ENCODE assay signal across 1 cellular context in the genomic region with DNA sequence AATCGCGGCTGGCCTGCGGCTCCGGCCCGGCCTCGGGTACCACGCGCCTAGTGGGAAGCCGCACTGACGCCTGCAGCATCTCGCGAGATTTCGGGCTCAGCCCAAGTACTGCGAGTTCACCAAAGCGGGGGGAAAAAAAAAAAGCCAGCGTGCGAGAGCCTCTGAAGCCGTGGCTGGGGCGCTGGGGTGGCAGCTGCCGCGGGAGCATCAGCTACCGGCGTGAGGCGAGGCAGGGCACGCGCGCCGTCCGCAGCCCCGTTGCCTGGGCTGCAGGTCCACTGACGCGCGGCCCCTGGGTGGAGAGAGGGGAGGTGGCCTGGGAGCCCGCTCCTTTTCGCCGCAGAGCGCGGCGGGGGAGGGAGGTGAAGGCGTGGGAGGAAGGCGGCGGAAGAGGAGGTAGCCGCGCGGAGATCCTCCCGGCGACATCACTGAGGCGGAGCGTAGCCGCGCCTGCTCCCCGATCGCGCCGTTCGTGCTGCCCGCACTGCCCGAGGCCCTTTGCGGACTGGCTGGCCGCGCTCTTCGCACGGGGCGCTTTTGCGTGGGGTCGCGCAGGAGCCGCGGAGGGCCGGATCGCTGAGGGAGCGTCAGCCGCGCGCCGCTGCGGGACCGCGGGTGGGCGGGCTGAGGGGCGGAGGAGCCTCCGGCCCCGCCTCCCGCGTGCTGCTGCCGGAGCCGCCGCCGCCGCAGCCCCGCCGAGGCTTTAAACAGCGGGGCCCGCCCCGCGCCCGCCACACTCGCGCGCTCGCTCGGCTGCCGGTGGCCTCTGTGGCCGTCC.
TF ChIP-seq lines count a peak whose summit lies in the region.

A gene (plus strand): TSS at position 734 of the 778 bp plus-strand sequence. CDS start 189 bp downstream, outside the sequence.

TF ChIP-seq in K562, 482 proteins besides CTCF, POLR2A, EP300 and RAD21 (continued from another document and continues in another):
- TF ChIP-seq, protein P1, sequence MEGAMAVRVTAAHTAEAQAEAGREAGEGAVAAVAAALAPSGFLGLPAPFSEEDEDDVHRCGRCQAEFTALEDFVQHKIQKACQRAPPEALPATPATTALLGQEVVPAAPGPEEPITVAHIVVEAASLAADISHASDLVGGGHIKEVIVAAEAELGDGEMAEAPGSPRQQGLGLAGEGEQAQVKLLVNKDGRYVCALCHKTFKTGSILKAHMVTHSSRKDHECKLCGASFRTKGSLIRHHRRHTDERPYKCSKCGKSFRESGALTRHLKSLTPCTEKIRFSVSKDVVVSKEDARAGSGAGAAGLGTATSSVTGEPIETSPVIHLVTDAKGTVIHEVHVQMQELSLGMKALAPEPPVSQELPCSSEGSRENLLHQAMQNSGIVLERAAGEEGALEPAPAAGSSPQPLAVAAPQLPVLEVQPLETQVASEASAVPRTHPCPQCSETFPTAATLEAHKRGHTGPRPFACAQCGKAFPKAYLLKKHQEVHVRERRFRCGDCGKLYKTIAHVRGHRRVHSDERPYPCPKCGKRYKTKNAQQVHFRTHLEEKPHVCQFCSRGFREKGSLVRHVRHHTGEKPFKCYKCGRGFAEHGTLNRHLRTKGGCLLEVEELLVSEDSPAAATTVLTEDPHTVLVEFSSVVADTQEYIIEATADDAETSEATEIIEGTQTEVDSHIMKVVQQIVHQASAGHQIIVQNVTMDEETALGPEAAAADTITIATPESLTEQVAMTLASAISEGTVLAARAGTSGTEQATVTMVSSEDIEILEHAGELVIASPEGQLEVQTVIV (CRISPR knock-in tag; IDR thresholded peaks at IDR 0.05; ENCODE audit: borderline replicate concordance) = no peak
- TF ChIP-seq SRSF9 (IDR thresholded peaks at IDR 0.05; ENCODE audit: borderline replicate concordance, low read depth, low read length) = no peak
- TF ChIP-seq ZNF583 (CRISPR knock-in tag; IDR thresholded peaks at IDR 0.05) = no peak
- TF ChIP-seq ASH1L (IDR thresholded peaks at IDR 0.05; ENCODE audit: borderline replicate concordance, low read depth, partially characterized antibody) = no peak
- TF ChIP-seq, protein P2, sequence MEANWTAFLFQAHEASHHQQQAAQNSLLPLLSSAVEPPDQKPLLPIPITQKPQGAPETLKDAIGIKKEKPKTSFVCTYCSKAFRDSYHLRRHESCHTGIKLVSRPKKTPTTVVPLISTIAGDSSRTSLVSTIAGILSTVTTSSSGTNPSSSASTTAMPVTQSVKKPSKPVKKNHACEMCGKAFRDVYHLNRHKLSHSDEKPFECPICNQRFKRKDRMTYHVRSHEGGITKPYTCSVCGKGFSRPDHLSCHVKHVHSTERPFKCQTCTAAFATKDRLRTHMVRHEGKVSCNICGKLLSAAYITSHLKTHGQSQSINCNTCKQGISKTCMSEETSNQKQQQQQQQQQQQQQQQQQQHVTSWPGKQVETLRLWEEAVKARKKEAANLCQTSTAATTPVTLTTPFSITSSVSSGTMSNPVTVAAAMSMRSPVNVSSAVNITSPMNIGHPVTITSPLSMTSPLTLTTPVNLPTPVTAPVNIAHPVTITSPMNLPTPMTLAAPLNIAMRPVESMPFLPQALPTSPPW (CRISPR knock-in tag; IDR thresholded peaks at IDR 0.05) = peak; percentile 92
- TF ChIP-seq ZFP36 (IDR thresholded peaks at IDR 0.05; ENCODE audit: low read depth, low read length, partially characterized antibody) = no peak
- TF ChIP-seq SMAD4 (CRISPR knock-in tag; conservative IDR thresholded peaks at IDR 0.05) = no peak; the same call in none of the 2 replicates
- no peak for TF ChIP-seq HDAC3 (IDR thresholded peaks at IDR 0.05; ENCODE audit: borderline replicate concordance, partially characterized antibody)
- no peak for TF ChIP-seq ZNF57 (CRISPR knock-in tag; IDR thresholded peaks at IDR 0.05)
- TF ChIP-seq WHSC1 (IDR thresholded peaks at IDR 0.05; ENCODE audit: low read length) = no peak
- TF ChIP-seq, protein P3, sequence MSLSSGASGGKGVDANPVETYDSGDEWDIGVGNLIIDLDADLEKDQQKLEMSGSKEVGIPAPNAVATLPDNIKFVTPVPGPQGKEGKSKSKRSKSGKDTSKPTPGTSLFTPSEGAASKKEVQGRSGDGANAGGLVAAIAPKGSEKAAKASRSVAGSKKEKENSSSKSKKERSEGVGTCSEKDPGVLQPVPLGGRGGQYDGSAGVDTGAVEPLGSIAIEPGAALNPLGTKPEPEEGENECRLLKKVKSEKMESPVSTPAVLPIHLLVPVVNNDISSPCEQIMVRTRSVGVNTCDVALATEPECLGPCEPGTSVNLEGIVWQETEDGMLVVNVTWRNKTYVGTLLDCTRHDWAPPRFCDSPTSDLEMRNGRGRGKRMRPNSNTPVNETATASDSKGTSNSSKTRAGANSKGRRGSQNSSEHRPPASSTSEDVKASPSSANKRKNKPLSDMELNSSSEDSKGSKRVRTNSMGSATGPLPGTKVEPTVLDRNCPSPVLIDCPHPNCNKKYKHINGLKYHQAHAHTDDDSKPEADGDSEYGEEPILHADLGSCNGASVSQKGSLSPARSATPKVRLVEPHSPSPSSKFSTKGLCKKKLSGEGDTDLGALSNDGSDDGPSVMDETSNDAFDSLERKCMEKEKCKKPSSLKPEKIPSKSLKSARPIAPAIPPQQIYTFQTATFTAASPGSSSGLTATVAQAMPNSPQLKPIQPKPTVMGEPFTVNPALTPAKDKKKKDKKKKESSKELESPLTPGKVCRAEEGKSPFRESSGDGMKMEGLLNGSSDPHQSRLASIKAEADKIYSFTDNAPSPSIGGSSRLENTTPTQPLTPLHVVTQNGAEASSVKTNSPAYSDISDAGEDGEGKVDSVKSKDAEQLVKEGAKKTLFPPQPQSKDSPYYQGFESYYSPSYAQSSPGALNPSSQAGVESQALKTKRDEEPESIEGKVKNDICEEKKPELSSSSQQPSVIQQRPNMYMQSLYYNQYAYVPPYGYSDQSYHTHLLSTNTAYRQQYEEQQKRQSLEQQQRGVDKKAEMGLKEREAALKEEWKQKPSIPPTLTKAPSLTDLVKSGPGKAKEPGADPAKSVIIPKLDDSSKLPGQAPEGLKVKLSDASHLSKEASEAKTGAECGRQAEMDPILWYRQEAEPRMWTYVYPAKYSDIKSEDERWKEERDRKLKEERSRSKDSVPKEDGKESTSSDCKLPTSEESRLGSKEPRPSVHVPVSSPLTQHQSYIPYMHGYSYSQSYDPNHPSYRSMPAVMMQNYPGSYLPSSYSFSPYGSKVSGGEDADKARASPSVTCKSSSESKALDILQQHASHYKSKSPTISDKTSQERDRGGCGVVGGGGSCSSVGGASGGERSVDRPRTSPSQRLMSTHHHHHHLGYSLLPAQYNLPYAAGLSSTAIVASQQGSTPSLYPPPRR (CRISPR knock-in tag; IDR thresholded peaks at IDR 0.05; ENCODE audit: borderline replicate concordance) = peak; percentile 44; the same call in 1 of the 2 replicates
- no peak for TF ChIP-seq SIX5 (IDR thresholded peaks at IDR 0.05; ENCODE audit: borderline replicate concordance in 1 of 2, insufficient read depth in 1 of 2, low read depth in 1 of 2, low read length in 2 of 2)
- peak; percentile 33; the same call in 1 of the 2 replicates for TF ChIP-seq NFIC (IDR thresholded peaks at IDR 0.05)
- TF ChIP-seq MAFK (IDR thresholded peaks at IDR 0.05; ENCODE audit: low read length) = no peak
- peak; percentile 98 for TF ChIP-seq CHD2 (IDR thresholded peaks at IDR 0.05; ENCODE audit: low read depth, low read length)
- TF ChIP-seq, protein P4, sequence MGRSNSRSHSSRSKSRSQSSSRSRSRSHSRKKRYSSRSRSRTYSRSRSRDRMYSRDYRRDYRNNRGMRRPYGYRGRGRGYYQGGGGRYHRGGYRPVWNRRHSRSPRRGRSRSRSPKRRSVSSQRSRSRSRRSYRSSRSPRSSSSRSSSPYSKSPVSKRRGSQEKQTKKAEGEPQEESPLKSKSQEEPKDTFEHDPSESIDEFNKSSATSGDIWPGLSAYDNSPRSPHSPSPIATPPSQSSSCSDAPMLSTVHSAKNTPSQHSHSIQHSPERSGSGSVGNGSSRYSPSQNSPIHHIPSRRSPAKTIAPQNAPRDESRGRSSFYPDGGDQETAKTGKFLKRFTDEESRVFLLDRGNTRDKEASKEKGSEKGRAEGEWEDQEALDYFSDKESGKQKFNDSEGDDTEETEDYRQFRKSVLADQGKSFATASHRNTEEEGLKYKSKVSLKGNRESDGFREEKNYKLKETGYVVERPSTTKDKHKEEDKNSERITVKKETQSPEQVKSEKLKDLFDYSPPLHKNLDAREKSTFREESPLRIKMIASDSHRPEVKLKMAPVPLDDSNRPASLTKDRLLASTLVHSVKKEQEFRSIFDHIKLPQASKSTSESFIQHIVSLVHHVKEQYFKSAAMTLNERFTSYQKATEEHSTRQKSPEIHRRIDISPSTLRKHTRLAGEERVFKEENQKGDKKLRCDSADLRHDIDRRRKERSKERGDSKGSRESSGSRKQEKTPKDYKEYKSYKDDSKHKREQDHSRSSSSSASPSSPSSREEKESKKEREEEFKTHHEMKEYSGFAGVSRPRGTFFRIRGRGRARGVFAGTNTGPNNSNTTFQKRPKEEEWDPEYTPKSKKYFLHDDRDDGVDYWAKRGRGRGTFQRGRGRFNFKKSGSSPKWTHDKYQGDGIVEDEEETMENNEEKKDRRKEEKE (IDR thresholded peaks at IDR 0.05; ENCODE audit: borderline replicate concordance in 1 of 2, control insufficient read depth in 1 of 2, low read depth in 2 of 2, low read length in 1 of 2) = peak in 1 of 2 experiments; percentile 84; a peak in 2 of 4 replicates
- TF ChIP-seq, protein P5, sequence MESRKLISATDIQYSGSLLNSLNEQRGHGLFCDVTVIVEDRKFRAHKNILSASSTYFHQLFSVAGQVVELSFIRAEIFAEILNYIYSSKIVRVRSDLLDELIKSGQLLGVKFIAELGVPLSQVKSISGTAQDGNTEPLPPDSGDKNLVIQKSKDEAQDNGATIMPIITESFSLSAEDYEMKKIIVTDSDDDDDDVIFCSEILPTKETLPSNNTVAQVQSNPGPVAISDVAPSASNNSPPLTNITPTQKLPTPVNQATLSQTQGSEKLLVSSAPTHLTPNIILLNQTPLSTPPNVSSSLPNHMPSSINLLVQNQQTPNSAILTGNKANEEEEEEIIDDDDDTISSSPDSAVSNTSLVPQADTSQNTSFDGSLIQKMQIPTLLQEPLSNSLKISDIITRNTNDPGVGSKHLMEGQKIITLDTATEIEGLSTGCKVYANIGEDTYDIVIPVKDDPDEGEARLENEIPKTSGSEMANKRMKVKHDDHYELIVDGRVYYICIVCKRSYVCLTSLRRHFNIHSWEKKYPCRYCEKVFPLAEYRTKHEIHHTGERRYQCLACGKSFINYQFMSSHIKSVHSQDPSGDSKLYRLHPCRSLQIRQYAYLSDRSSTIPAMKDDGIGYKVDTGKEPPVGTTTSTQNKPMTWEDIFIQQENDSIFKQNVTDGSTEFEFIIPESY (CRISPR knock-in tag; IDR thresholded peaks at IDR 0.05) = peak; percentile 59
- no peak for TF ChIP-seq TEAD2 (tag; IDR thresholded peaks at IDR 0.05)
- no peak for TF ChIP-seq HDAC6 (IDR thresholded peaks at IDR 0.05; ENCODE audit: low read depth, low read length)
- TF ChIP-seq ZFP30 (CRISPR knock-in tag; IDR thresholded peaks at IDR 0.05; ENCODE audit: borderline replicate concordance) = no peak
- TF ChIP-seq, protein P6, sequence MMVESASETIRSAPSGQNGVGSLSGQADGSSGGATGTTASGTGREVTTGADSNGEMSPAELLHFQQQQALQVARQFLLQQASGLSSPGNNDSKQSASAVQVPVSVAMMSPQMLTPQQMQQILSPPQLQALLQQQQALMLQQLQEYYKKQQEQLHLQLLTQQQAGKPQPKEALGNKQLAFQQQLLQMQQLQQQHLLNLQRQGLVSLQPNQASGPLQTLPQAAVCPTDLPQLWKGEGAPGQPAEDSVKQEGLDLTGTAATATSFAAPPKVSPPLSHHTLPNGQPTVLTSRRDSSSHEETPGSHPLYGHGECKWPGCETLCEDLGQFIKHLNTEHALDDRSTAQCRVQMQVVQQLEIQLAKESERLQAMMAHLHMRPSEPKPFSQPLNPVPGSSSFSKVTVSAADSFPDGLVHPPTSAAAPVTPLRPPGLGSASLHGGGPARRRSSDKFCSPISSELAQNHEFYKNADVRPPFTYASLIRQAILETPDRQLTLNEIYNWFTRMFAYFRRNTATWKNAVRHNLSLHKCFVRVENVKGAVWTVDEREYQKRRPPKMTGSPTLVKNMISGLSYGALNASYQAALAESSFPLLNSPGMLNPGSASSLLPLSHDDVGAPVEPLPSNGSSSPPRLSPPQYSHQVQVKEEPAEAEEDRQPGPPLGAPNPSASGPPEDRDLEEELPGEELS (CRISPR knock-in tag; IDR thresholded peaks at IDR 0.05; ENCODE audit: borderline replicate concordance) = peak; percentile 47; the same call in 1 of the 2 replicates
- TF ChIP-seq SMC3 (conservative IDR thresholded peaks at IDR 0.05; ENCODE audit: insufficient read depth, low read depth, low read length) = no peak
- TF ChIP-seq NEUROD1 (IDR thresholded peaks at IDR 0.05; ENCODE audit: borderline replicate concordance, low read depth, low read length, partially characterized antibody) = peak; percentile 55
- TF ChIP-seq ATF7 (IDR thresholded peaks at IDR 0.05) = peak; percentile 97
- no peak for TF ChIP-seq ZZZ3 (IDR thresholded peaks at IDR 0.05)
- TF ChIP-seq, protein P7, sequence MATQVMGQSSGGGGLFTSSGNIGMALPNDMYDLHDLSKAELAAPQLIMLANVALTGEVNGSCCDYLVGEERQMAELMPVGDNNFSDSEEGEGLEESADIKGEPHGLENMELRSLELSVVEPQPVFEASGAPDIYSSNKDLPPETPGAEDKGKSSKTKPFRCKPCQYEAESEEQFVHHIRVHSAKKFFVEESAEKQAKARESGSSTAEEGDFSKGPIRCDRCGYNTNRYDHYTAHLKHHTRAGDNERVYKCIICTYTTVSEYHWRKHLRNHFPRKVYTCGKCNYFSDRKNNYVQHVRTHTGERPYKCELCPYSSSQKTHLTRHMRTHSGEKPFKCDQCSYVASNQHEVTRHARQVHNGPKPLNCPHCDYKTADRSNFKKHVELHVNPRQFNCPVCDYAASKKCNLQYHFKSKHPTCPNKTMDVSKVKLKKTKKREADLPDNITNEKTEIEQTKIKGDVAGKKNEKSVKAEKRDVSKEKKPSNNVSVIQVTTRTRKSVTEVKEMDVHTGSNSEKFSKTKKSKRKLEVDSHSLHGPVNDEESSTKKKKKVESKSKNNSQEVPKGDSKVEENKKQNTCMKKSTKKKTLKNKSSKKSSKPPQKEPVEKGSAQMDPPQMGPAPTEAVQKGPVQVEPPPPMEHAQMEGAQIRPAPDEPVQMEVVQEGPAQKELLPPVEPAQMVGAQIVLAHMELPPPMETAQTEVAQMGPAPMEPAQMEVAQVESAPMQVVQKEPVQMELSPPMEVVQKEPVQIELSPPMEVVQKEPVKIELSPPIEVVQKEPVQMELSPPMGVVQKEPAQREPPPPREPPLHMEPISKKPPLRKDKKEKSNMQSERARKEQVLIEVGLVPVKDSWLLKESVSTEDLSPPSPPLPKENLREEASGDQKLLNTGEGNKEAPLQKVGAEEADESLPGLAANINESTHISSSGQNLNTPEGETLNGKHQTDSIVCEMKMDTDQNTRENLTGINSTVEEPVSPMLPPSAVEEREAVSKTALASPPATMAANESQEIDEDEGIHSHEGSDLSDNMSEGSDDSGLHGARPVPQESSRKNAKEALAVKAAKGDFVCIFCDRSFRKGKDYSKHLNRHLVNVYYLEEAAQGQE (CRISPR knock-in tag; IDR thresholded peaks at IDR 0.05; ENCODE audit: low read depth) = no peak
- no peak for TF ChIP-seq KLF13 (tag; IDR thresholded peaks at IDR 0.05; ENCODE audit: borderline replicate concordance, low read depth)
- TF ChIP-seq JUN (IDR thresholded peaks at IDR 0.05; ENCODE audit: borderline replicate concordance, low read depth, low read length) = peak; percentile 23; the same call in 1 of the 2 replicates
- TF ChIP-seq JUN (CRISPR knock-in tag; IDR thresholded peaks at IDR 0.05; ENCODE audit: borderline replicate concordance) = peak; percentile 55; the same call in 1 of the 2 replicates
- TF ChIP-seq, protein P8, sequence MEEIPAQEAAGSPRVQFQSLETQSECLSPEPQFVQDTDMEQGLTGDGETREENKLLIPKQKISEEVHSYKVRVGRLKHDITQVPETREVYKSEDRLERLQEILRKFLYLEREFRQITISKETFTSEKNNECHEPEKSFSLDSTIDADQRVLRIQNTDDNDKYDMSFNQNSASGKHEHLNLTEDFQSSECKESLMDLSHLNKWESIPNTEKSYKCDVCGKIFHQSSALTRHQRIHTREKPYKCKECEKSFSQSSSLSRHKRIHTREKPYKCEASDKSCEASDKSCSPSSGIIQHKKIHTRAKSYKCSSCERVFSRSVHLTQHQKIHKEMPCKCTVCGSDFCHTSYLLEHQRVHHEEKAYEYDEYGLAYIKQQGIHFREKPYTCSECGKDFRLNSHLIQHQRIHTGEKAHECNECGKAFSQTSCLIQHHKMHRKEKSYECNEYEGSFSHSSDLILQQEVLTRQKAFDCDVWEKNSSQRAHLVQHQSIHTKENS (CRISPR knock-in tag; IDR thresholded peaks at IDR 0.05) = no peak
